1 cellular context compared by ENCODE assay signal in the genomic region with DNA sequence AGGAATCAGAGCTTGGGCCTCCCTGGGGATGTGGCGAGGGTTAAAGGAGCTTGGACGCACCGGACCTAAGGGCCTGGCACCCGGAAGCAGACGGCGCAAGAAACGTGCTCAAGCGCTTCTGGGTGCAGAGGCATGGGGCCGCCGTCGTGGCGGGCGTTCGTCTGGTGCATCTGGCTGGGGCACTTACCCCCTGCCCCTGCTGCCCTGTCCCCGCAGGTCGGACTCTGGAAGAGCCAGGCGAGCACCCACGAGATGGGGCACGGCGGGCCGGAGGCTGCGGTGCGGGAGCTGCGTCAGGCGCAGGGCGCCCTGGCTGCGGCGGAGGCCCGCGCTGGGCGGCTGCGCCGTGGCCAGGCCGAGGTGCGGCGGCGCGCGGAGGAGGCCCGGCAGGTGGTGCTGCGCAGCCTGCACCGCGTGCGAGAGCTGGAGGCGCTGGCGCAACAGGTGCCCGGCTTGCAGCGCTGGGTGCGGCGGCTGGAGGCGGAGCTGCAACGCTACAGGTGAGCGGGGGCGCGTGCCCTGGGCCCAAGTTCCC.
TF ChIP-seq lines count a peak whose summit lies in the region.

No MANE protein-coding gene starts in this region.

TF ChIP-seq in HepG2, 621 proteins besides CTCF, POLR2A, EP300 and RAD21 (continued from another document and continues in another):
- TF ChIP-seq, protein P1, sequence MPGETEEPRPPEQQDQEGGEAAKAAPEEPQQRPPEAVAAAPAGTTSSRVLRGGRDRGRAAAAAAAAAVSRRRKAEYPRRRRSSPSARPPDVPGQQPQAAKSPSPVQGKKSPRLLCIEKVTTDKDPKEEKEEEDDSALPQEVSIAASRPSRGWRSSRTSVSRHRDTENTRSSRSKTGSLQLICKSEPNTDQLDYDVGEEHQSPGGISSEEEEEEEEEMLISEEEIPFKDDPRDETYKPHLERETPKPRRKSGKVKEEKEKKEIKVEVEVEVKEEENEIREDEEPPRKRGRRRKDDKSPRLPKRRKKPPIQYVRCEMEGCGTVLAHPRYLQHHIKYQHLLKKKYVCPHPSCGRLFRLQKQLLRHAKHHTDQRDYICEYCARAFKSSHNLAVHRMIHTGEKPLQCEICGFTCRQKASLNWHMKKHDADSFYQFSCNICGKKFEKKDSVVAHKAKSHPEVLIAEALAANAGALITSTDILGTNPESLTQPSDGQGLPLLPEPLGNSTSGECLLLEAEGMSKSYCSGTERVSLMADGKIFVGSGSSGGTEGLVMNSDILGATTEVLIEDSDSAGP (CRISPR knock-in tag; IDR thresholded peaks at IDR 0.05; ENCODE audit: borderline replicate concordance): no peak
- TF ChIP-seq, protein P2, sequence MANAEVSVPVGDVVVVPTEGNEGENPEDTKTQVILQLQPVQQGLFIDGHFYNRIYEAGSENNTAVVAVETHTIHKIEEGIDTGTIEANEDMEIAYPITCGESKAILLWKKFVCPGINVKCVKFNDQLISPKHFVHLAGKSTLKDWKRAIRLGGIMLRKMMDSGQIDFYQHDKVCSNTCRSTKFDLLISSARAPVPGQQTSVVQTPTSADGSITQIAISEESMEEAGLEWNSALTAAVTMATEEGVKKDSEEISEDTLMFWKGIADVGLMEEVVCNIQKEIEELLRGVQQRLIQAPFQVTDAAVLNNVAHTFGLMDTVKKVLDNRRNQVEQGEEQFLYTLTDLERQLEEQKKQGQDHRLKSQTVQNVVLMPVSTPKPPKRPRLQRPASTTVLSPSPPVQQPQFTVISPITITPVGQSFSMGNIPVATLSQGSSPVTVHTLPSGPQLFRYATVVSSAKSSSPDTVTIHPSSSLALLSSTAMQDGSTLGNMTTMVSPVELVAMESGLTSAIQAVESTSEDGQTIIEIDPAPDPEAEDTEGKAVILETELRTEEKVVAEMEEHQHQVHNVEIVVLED (CRISPR knock-in tag; IDR thresholded peaks at IDR 0.05; ENCODE audit: borderline replicate concordance): no peak
- TF ChIP-seq MED13 (CRISPR knock-in tag; IDR thresholded peaks at IDR 0.05) (no peak), ZFP36 (IDR thresholded peaks at IDR 0.05; ENCODE audit: borderline replicate concordance, low read depth, low read length, partially characterized antibody) (no peak), RFX5 (IDR thresholded peaks at IDR 0.05; ENCODE audit: low read depth, low read length) (no peak), ZNF451 (CRISPR knock-in tag; IDR thresholded peaks at IDR 0.05) (no peak), ZNF616 (CRISPR knock-in tag; IDR thresholded peaks at IDR 0.05; ENCODE audit: low read depth) (no peak), ZNF547 (CRISPR knock-in tag; IDR thresholded peaks at IDR 0.05) (no peak), NCOA5 (CRISPR knock-in tag; IDR thresholded peaks at IDR 0.05) (no peak), FOXO1 (CRISPR knock-in tag; IDR thresholded peaks at IDR 0.05) (peak; percentile 54), ZFY (CRISPR knock-in tag; IDR thresholded peaks at IDR 0.05) (peak; percentile 80), ZNF354B (CRISPR knock-in tag; IDR thresholded peaks at IDR 0.05) (no peak), ZSCAN30 (CRISPR knock-in tag; IDR thresholded peaks at IDR 0.05) (no peak), ZZZ3 (CRISPR knock-in tag; IDR thresholded peaks at IDR 0.05; ENCODE audit: borderline replicate concordance) (no peak), ZNF552 (CRISPR knock-in tag; IDR thresholded peaks at IDR 0.05; ENCODE audit: borderline replicate concordance) (no peak), ZNF563 (CRISPR knock-in tag; IDR thresholded peaks at IDR 0.05) (no peak), ZBTB7B (CRISPR knock-in tag; IDR thresholded peaks at IDR 0.05) (no peak), ZNF138 (CRISPR knock-in tag; IDR thresholded peaks at IDR 0.05; ENCODE audit: low read depth) (peak; percentile 22; the same call in 1 of the 2 replicates), PAWR (CRISPR knock-in tag; IDR thresholded peaks at IDR 0.05; ENCODE audit: borderline replicate concordance) (no peak), DMAP1 (CRISPR knock-in tag; IDR thresholded peaks at IDR 0.05) (no peak), HNF4G (IDR thresholded peaks at IDR 0.05; ENCODE audit: borderline replicate concordance, low read depth, low read length) (peak; percentile 4; the same call in 1 of the 2 replicates), HNF4G (CRISPR knock-in tag; IDR thresholded peaks at IDR 0.05; ENCODE audit: borderline replicate concordance, low read depth) (no peak), MTF2 (CRISPR knock-in tag; IDR thresholded peaks at IDR 0.05; ENCODE audit: borderline replicate concordance) (no peak), SRSF1 (optimal IDR thresholded peaks at IDR 0.05; ENCODE audit: low read depth, low read length) (no peak), RFX3 (CRISPR knock-in tag; IDR thresholded peaks at IDR 0.05) (no peak), WIZ (CRISPR knock-in tag; IDR thresholded peaks at IDR 0.05) (no peak), XRCC5 (optimal IDR thresholded peaks at IDR 0.05; ENCODE audit: low read length) (no peak), DNMT3B (CRISPR knock-in tag; conservative IDR thresholded peaks at IDR 0.05) (no peak), NFYC (CRISPR knock-in tag; IDR thresholded peaks at IDR 0.05) (no peak), FOXK2 (IDR thresholded peaks at IDR 0.05) (no peak), CBX1 (IDR thresholded peaks at IDR 0.05; ENCODE audit: low read depth) (no peak), ETV5 (CRISPR knock-in tag; IDR thresholded peaks at IDR 0.05; ENCODE audit: borderline replicate concordance) (no peak), NR1H2 (CRISPR knock-in tag; IDR thresholded peaks at IDR 0.05; ENCODE audit: borderline replicate concordance, low read depth) (no peak), CCDC6 (CRISPR knock-in tag; IDR thresholded peaks at IDR 0.05) (peak; percentile 75), ZNF331 (CRISPR knock-in tag; IDR thresholded peaks at IDR 0.05) (no peak), ZNF773 (CRISPR knock-in tag; IDR thresholded peaks at IDR 0.05; ENCODE audit: borderline replicate concordance) (peak; percentile 55; the same call in 1 of the 2 replicates), ZNF782 (CRISPR knock-in tag; IDR thresholded peaks at IDR 0.05; ENCODE audit: borderline replicate concordance) (no peak)
- TF ChIP-seq, protein P3, sequence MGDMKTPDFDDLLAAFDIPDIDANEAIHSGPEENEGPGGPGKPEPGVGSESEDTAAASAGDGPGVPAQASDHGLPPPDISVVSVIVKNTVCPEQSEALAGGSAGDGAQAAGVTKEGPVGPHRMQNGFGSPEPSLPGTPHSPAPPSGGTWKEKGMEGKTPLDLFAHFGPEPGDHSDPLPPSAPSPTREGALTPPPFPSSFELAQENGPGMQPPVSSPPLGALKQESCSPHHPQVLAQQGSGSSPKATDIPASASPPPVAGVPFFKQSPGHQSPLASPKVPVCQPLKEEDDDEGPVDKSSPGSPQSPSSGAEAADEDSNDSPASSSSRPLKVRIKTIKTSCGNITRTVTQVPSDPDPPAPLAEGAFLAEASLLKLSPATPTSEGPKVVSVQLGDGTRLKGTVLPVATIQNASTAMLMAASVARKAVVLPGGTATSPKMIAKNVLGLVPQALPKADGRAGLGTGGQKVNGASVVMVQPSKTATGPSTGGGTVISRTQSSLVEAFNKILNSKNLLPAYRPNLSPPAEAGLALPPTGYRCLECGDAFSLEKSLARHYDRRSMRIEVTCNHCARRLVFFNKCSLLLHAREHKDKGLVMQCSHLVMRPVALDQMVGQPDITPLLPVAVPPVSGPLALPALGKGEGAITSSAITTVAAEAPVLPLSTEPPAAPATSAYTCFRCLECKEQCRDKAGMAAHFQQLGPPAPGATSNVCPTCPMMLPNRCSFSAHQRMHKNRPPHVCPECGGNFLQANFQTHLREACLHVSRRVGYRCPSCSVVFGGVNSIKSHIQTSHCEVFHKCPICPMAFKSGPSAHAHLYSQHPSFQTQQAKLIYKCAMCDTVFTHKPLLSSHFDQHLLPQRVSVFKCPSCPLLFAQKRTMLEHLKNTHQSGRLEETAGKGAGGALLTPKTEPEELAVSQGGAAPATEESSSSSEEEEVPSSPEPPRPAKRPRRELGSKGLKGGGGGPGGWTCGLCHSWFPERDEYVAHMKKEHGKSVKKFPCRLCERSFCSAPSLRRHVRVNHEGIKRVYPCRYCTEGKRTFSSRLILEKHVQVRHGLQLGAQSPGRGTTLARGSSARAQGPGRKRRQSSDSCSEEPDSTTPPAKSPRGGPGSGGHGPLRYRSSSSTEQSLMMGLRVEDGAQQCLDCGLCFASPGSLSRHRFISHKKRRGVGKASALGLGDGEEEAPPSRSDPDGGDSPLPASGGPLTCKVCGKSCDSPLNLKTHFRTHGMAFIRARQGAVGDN (CRISPR knock-in tag; IDR thresholded peaks at IDR 0.05): peak; percentile 77
- TF ChIP-seq, protein P4, sequence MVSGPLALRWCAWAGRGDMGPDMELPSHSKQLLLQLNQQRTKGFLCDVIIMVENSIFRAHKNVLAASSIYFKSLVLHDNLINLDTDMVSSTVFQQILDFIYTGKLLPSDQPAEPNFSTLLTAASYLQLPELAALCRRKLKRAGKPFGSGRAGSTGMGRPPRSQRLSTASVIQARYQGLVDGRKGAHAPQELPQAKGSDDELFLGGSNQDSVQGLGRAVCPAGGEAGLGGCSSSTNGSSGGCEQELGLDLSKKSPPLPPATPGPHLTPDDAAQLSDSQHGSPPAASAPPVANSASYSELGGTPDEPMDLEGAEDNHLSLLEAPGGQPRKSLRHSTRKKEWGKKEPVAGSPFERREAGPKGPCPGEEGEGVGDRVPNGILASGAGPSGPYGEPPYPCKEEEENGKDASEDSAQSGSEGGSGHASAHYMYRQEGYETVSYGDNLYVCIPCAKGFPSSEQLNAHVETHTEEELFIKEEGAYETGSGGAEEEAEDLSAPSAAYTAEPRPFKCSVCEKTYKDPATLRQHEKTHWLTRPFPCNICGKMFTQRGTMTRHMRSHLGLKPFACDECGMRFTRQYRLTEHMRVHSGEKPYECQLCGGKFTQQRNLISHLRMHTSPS (CRISPR knock-in tag; IDR thresholded peaks at IDR 0.05; ENCODE audit: low read depth): no peak
- TF ChIP-seq, protein P5, sequence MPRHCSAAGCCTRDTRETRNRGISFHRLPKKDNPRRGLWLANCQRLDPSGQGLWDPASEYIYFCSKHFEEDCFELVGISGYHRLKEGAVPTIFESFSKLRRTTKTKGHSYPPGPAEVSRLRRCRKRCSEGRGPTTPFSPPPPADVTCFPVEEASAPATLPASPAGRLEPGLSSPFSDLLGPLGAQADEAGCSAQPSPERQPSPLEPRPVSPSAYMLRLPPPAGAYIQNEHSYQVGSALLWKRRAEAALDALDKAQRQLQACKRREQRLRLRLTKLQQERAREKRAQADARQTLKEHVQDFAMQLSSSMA (CRISPR knock-in tag; IDR thresholded peaks at IDR 0.05): no peak
- TF ChIP-seq, protein P6, sequence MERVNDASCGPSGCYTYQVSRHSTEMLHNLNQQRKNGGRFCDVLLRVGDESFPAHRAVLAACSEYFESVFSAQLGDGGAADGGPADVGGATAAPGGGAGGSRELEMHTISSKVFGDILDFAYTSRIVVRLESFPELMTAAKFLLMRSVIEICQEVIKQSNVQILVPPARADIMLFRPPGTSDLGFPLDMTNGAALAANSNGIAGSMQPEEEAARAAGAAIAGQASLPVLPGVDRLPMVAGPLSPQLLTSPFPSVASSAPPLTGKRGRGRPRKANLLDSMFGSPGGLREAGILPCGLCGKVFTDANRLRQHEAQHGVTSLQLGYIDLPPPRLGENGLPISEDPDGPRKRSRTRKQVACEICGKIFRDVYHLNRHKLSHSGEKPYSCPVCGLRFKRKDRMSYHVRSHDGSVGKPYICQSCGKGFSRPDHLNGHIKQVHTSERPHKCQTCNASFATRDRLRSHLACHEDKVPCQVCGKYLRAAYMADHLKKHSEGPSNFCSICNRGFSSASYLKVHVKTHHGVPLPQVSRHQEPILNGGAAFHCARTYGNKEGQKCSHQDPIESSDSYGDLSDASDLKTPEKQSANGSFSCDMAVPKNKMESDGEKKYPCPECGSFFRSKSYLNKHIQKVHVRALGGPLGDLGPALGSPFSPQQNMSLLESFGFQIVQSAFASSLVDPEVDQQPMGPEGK (CRISPR knock-in tag; IDR thresholded peaks at IDR 0.05): no peak
- TF ChIP-seq, protein P7, sequence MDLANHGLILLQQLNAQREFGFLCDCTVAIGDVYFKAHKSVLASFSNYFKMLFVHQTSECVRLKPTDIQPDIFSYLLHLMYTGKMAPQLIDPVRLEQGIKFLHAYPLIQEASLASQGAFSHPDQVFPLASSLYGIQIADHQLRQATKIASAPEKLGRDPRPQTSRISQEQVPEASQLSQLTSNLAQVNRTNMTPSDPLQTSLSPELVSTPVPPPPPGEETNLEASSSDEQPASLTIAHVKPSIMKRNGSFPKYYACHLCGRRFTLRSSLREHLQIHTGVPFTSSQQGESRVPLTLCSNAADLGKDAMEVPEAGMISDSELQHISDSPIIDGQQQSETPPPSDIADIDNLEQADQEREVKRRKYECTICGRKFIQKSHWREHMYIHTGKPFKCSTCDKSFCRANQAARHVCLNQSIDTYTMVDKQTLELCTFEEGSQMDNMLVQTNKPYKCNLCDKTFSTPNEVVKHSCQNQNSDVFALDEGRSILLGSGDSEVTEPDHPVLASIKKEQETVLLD (CRISPR knock-in tag; IDR thresholded peaks at IDR 0.05; ENCODE audit: low read depth): no peak
- TF ChIP-seq, protein P8, sequence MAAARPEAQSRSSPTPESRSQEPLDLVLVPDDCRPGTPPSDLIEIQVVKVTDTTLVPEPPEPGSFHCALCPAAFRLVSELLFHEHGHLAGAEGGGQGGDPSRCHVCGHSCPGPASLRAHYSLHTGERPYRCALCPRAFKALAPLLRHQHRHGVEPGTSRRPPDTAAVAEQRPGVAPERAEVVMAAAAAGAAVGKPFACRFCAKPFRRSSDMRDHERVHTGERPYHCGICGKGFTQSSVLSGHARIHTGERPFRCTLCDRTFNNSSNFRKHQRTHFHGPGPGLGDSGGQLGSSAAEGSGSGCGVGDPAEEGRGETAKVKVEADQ (CRISPR knock-in tag; IDR thresholded peaks at IDR 0.05; ENCODE audit: borderline replicate concordance): no peak
- TF ChIP-seq, protein P9, sequence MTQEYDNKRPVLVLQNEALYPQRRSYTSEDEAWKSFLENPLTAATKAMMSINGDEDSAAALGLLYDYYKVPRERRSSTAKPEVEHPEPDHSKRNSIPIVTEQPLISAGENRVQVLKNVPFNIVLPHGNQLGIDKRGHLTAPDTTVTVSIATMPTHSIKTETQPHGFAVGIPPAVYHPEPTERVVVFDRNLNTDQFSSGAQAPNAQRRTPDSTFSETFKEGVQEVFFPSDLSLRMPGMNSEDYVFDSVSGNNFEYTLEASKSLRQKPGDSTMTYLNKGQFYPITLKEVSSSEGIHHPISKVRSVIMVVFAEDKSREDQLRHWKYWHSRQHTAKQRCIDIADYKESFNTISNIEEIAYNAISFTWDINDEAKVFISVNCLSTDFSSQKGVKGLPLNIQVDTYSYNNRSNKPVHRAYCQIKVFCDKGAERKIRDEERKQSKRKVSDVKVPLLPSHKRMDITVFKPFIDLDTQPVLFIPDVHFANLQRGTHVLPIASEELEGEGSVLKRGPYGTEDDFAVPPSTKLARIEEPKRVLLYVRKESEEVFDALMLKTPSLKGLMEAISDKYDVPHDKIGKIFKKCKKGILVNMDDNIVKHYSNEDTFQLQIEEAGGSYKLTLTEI (CRISPR knock-in tag; conservative IDR thresholded peaks at IDR 0.05): no peak
- TF ChIP-seq, protein P10, sequence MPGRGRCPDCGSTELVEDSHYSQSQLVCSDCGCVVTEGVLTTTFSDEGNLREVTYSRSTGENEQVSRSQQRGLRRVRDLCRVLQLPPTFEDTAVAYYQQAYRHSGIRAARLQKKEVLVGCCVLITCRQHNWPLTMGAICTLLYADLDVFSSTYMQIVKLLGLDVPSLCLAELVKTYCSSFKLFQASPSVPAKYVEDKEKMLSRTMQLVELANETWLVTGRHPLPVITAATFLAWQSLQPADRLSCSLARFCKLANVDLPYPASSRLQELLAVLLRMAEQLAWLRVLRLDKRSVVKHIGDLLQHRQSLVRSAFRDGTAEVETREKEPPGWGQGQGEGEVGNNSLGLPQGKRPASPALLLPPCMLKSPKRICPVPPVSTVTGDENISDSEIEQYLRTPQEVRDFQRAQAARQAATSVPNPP (CRISPR knock-in tag; IDR thresholded peaks at IDR 0.05): no peak
- TF ChIP-seq, protein P11, sequence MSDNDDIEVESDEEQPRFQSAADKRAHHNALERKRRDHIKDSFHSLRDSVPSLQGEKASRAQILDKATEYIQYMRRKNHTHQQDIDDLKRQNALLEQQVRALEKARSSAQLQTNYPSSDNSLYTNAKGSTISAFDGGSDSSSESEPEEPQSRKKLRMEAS (IDR thresholded peaks at IDR 0.05): peak; percentile 93
